Comparison of ENCODE assay signal across 9 cellular contexts in the genomic region with DNA sequence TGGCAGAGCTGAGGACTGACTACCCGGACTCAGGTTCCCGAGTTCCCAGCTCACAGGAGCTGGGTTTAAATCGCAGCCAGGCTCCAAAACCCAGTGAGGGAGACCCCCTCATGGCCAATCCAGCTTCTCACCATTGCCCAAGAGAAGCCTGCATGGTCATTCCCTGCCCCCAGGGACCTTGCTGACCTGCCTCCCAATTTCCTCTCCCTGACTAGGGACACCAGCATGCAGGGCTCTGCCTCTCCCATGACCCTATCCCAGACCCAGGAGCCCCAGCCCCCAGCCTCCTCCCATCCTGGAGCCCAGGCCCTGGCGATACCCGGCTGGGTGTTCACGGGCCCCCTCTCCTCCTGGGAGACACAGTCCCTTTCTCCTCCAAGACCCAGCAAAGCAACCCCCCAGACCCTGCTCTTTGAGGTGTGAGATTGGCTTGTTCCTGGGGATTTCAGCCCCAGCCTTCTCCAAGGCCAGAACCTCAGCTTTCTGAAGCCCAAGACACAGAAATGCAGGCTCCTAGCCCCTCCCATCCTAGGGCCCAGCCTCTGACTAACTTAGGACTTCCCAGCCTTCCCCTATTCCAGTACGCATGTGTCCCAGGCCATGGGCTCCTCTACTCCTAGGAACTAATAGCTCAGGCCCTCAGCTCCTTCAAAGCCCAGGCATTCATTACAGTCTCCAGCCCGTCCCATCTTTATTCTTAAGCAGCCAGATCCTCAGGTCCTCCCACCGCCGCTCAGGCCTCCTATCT. TPM values are rescaled to one million over a fixed set of nuclear protein-coding genes. Genes with fewer than 3 reads are reported as not detected.
DNase-seq lines count a peak whose midpoint lies in the region; TF ChIP-seq lines count a peak whose summit lies in the region.
"Had no signal": no experiment of that assay in that cellular context is flagged by ENCODE, and none has a peak within 500 bp of the region (broad histone marks: within the 10 kb centered on the region; RNA-seq: fewer than 3 reads in every experiment).

No MANE protein-coding gene starts in this region.

- H3K9me3 ChIP-seq in skeletal muscle tissue (ENCODE audit: control insufficient read depth in 3 of 3, low read length in 3 of 3): no peaks in the 10 kb centered on the region

- peaks cover 19% of the 10 kb centered on the region for H3K27me3 Mint-ChIP-seq in brain

- H3K4me1 ChIP-seq in skeletal muscle tissue (ENCODE audit: control insufficient read depth in 3 of 3, insufficient read depth in 3 of 3, low read length in 3 of 3): peaks cover 55 to 68% (median 61%) of the 10 kb centered on the region in 3 donors

- peaks cover 12 to 32% (median 21%) of the 10 kb centered on the region in 3 donors for H3K36me3 ChIP-seq in skeletal muscle tissue (ENCODE audit: control insufficient read depth in 3 of 3, insufficient read depth in 3 of 3, low read length in 3 of 3)

- no peak for TF ChIP-seq POLR2A in NB4 (IDR thresholded peaks at IDR 0.05; ENCODE audit: extremely low read depth, insufficient read length)

- H3K27ac Mint-ChIP-seq in brain: peak overlapping the region; percentile 94 to 99 (median 97)

- peak overlapping the region; percentile 85 for H3K4me3 ChIP-seq in GM08714 (ENCODE audit: low read length)
- H3K4me3 ChIP-seq in NB4 (ENCODE audit: low read depth, low read length): peak overlapping the region; percentile 92
- peak overlapping the region; percentile 97 to 99 (median 98) for H3K4me3 ChIP-seq in skeletal muscle tissue (ENCODE audit: low read length in 3 of 3)

- H3K27ac ChIP-seq in skeletal muscle tissue (ENCODE audit: low read depth, low read length): peak overlapping the region; percentile 98

- H3K4me3 Mint-ChIP-seq in brain: peak overlapping the region; percentile 94 to 99 (median 97)

- peaks cover 0 to 2% (median 0%) of the 10 kb centered on the region in 5 experiments for H3K9me3 Mint-ChIP-seq in brain

- peaks cover 32% of the 10 kb centered on the region for H3K36me3 Mint-ChIP-seq in brain

- peaks cover 49% of the 10 kb centered on the region for H3K4me1 Mint-ChIP-seq in brain

- DNase-seq in NB4 (ENCODE audit: low read depth) (peak; percentile 62), iPS-NIHi11 (ENCODE audit: low spot score) (peak; percentile 71), NCI-H1417 treated with DMSO at 0.1 percent for 48 hours (lab: John Stamatoyannopoulos, UW) (no peak), NCI-H748 treated with DMSO at 0.1 percent for 48 hours (lab: John Stamatoyannopoulos, UW) (no peak)
- no peak for DNase-seq in activated effector memory CD4-positive, alpha-beta T cell treated with Interleukin-2 at 50 U/mL for 16 hours

- TF ChIP-seq CTCF in NB4 (IDR thresholded peaks at IDR 0.05; ENCODE audit: low read depth, low read length) (no peak), brain (conservative IDR thresholded peaks at IDR 0.05) (no peak)

- H3K27me3 ChIP-seq in skeletal muscle tissue (ENCODE audit: control insufficient read depth in 3 of 3, insufficient read depth in 3 of 3, low read length in 3 of 3): no peaks in the 10 kb centered on the region

- H3K9ac ChIP-seq in skeletal muscle tissue (ENCODE audit: low read depth in 1 of 3, low read length in 3 of 3): peak overlapping the region; percentile 99 to 100 (median 100)

RNA-seq across cellular contexts. Expression of a gene that starts 1.1 kb away (rescaled TPM):
- polyA plus RNA-seq in brain (ENCODE audit: insufficient read depth, low read depth, low replicate concordance): 21.8 TPM
- total RNA-seq in skeletal muscle tissue: 42.8 TPM

RNA-seq across cellular contexts. Expression of a gene that starts 1.7 kb away (rescaled TPM):
- 166 TPM for polyA plus RNA-seq in brain (ENCODE audit: insufficient read depth, low read depth, low replicate concordance)
- 101 TPM for total RNA-seq in skeletal muscle tissue

RNA-seq across cellular contexts. Expression of a gene that starts 24.9 kb away (rescaled TPM):
- polyA plus RNA-seq in brain (ENCODE audit: insufficient read depth, low read depth, low replicate concordance): not detected
- total RNA-seq in skeletal muscle tissue: not detected
- total RNA-seq: dermis microvascular lymphatic vessel endothelial cell had no signal

RNA-seq across cellular contexts. Expression of a gene that starts 26.9 kb away (rescaled TPM):
- polyA plus RNA-seq in brain (ENCODE audit: insufficient read depth, low read depth, low replicate concordance): 3,022 TPM
- total RNA-seq in skeletal muscle tissue: 470 TPM

RNA-seq across cellular contexts. Expression of a gene that starts 32.1 kb away (rescaled TPM):
- polyA plus RNA-seq in brain (ENCODE audit: insufficient read depth, low read depth, low replicate concordance): not detected
- total RNA-seq in skeletal muscle tissue: not detected
- total RNA-seq: dermis microvascular lymphatic vessel endothelial cell had no signal

Comparison
In these comparisons a context has a peak if more than half of its experiments do, and no peak if none do; other contexts are left out.
1. DNase-seq: peak in NB4 (single experiment) and iPS-NIHi11 (single experiment); none in NCI-H1417 treated with DMSO at 0.1 percent for 48 hours (single experiment), NCI-H748 treated with DMSO at 0.1 percent for 48 hours (single experiment) and activated effector memory CD4-positive, alpha-beta T cell treated with Interleukin-2 at 50 U/mL for 16 hours (single experiment).
2. Peak in every context shown above with its lines, with median percentiles within 50 percentile points of each other: H3K4me3 ChIP-seq.